11 cellular contexts compared by ENCODE assay signal in genomic region chr4:159051245-159052071, GRCh38. TPM values are rescaled to one million over a fixed set of nuclear protein-coding genes. Genes with fewer than 3 reads are reported as not detected.
DNase-seq lines count a peak whose midpoint lies in the region; ATAC-seq, FAIRE-seq and TF ChIP-seq lines count a peak whose summit lies in the region.
"Had no signal": no experiment of that assay in that cellular context is flagged by ENCODE, and none has a peak within 500 bp of the region (broad histone marks: within the 10 kb centered on the region; RNA-seq: fewer than 3 reads in every experiment).

No MANE protein-coding gene starts in this region.

- H2BK120ac ChIP-seq in H1 (replicated peaks; ENCODE audit: low read depth, low read length) = no peak overlapping the region

- H3K27me3 ChIP-seq in H1 (replicated peaks in 1 of 4; ENCODE audit: control insufficient read depth in 3 of 4, extremely low read depth in 1 of 4, insufficient read depth in 3 of 4, low read length in 3 of 4) = no peaks in the 10 kb centered on the region
- H3K27me3 ChIP-seq: colonic mucosa had no signal

- H3K9ac ChIP-seq in H1 (replicated peaks in 1 of 4; ENCODE audit: extremely low read depth in 1 of 4, low read depth in 3 of 4, low read length in 3 of 4) = no peak overlapping the region

- no peaks in the 10 kb centered on the region for H4K20me1 ChIP-seq in H1 (replicated peaks in 1 of 2; ENCODE audit: control insufficient read depth in 1 of 2, insufficient read depth in 2 of 2, low read length in 2 of 2)

- FAIRE-seq in H1 (lab: Jason Lieb, UNC) (no peak), HTR-8/SVneo (lab: Jason Lieb, UNC) (no peak)

- no peak overlapping the region for H3K14ac ChIP-seq in H1 (ENCODE audit: insufficient read length)

- no peak overlapping the region for H3K4me3 Mint-ChIP-seq in activated T-cell treated with anti-CD3 and anti-CD28 coated beads, Interleukin-2, amount 50 U/mL, for 24 hours

- TF ChIP-seq EP300 in H1 (IDR thresholded peaks at IDR 0.05; ENCODE audit: borderline replicate concordance in 1 of 2, low read depth in 2 of 2, low read length in 2 of 2) = no peak

- no peak overlapping the region for H3K56ac ChIP-seq in H1 (replicated peaks; ENCODE audit: insufficient read length, low read depth, low read length)

- in situ Hi-C loops in GM13976 (cut with MboI; ENCODE audit: low sequenced_read_pairs, unreplicated experiment) = no loop called here

- no peaks in the 10 kb centered on the region for H3K9me3 ChIP-seq in H1 (ENCODE audit: insufficient read depth in 2 of 2, low read depth in 1 of 2, low read length in 1 of 2)
- H3K9me3 ChIP-seq: colonic mucosa had no signal

- no peak overlapping the region for H2AK5ac ChIP-seq in H1 (ENCODE audit: low read depth, low read length)

- no peaks in the 10 kb centered on the region for H3K36me3 ChIP-seq in H1 (ENCODE audit: control insufficient read depth in 2 of 4, insufficient read depth in 4 of 4, low read length in 3 of 4)
- H3K36me3 ChIP-seq: colonic mucosa had no signal

- H2BK5ac ChIP-seq in H1 (ENCODE audit: low read depth, low read length) = no peak overlapping the region

- H3K79me2 ChIP-seq in H1 (ENCODE audit: control insufficient read depth in 1 of 2, insufficient read depth in 2 of 2, low read length in 2 of 2) = no peaks in the 10 kb centered on the region

- H3K4ac ChIP-seq in H1 (replicated peaks; ENCODE audit: insufficient read length, low read depth, low read length) = no peak overlapping the region

- H3K18ac ChIP-seq in H1 (ENCODE audit: extremely low read depth, low read length) = no peak overlapping the region

- WGBS in H1 (ENCODE audit: extremely low coverage in 1 of 2, insufficient coverage in 1 of 2, insufficient read length in 1 of 2, insufficient replicate concordance in 2 of 2, low coverage in 1 of 2, low lambda C conversion rate in 2 of 2, missing lambda C conversion rate in 1 of 2), 2 experiments = 73% methylated on average over 7 of the region's 7 CpGs; no CpG with 5 or more reads in 1 of the 2 experiments
- 57 to 70% methylated on average over 7 of the region's 7 CpGs for WGBS in lower leg skin, 2 donors

- TF ChIP-seq CTCF in GM13976 (IDR thresholded peaks at IDR 0.05; ENCODE audit: borderline replicate concordance, control extremely low read depth, extremely low read depth, insufficient read depth, missing control alignments) (no peak), GM20000 (IDR thresholded peaks at IDR 0.05; ENCODE audit: extremely low read depth, missing control alignments) (no peak), H1 (IDR thresholded peaks at IDR 0.05; ENCODE audit: control extremely low read depth in 1 of 3, insufficient read depth in 1 of 3, low read depth in 1 of 3, low read length in 3 of 3) (no peak), lower leg skin (IDR thresholded peaks at IDR 0.05) (no peak)

- H3K4me2 ChIP-seq in H1 (ENCODE audit: insufficient read depth in 1 of 2, low read depth in 2 of 2, low read length in 2 of 2) = no peak overlapping the region

- no peak overlapping the region for H2BK15ac ChIP-seq in H1 (ENCODE audit: low read length)

- H3K23ac ChIP-seq in H1 (ENCODE audit: insufficient read length) = no peak overlapping the region

- no peak for TF ChIP-seq RAD21 in H1 (IDR thresholded peaks at IDR 0.05 in 1 of 2, conservative IDR thresholded peaks at IDR 0.05 in 1 of 2; ENCODE audit: low read depth in 2 of 2, low read length in 2 of 2)

- POLR2A ChIA-PET in H1 (lab: Charles Lee; ENCODE audit: partially characterized antibody) = interaction anchor here (0.8 to 1.0 kb wide), 2 partner anchors 10 to 27 kb away, joined by 3 read pairs; no protein-coding TSS in a partner anchor

- H4K91ac ChIP-seq in H1 (replicated peaks; ENCODE audit: insufficient read length, low read length) = no peak overlapping the region

- no peak overlapping the region for H2BK20ac ChIP-seq in H1 (ENCODE audit: low read length)

- peaks cover 0 to 17% (median 15%) of the 10 kb centered on the region in 4 experiments; a peak in 6 of 7 replicates for H3K4me1 ChIP-seq in H1 (replicated peaks in 1 of 4; ENCODE audit: control insufficient read depth in 3 of 4, insufficient read depth in 4 of 4, low read length in 3 of 4)
- H3K4me1 ChIP-seq: colonic mucosa had no signal

- TF ChIP-seq POLR2A in H1 (IDR thresholded peaks at IDR 0.05; ENCODE audit: control extremely low read depth in 1 of 2, low read depth in 2 of 2, low read length in 2 of 2) (no peak), lower leg skin (IDR thresholded peaks at IDR 0.05) (no peak)

- H3K27ac ChIP-seq in H1 (ENCODE audit: low read depth, low read length) = no peak overlapping the region
- H3K27ac ChIP-seq: colonic mucosa had no signal

- H3K4me3 ChIP-seq in H1 (ENCODE audit: extremely low read depth in 1 of 4, insufficient read depth in 2 of 4, low read depth in 3 of 4, low read length in 4 of 4) (no peak overlapping the region), lower leg skin (ENCODE audit: low read depth, poor library complexity, severe bottlenecking) (no peak overlapping the region)
- H3K4me3 ChIP-seq: colonic mucosa had no signal

- ATAC-seq in HG03108 (IDR thresholded peaks at IDR 0.05; ENCODE audit: unreplicated experiment) = peak; percentile 81

- H3K9me3 Mint-ChIP-seq in activated T-cell treated with anti-CD3 and anti-CD28 coated beads, Interleukin-2, amount 50 U/mL, for 24 hours = no peaks in the 10 kb centered on the region

- intact Hi-C loops in lower leg skin (cut with DNase I; ENCODE audit: low total_unique reads) = no loop called here

- H3K79me1 ChIP-seq in H1 (ENCODE audit: low read depth, low read length) = no peaks in the 10 kb centered on the region

- H2AFZ ChIP-seq in H1 (ENCODE audit: low read length) = peak overlapping the region; percentile 94; the same call in 1 of the 2 replicates

- CTCF ChIA-PET in H1 (lab: Charles Lee; ENCODE audit: partially characterized antibody) = interaction anchor here (0.6 to 1.4 kb wide), 9 partner anchors 11 to 322 kb away, joined by 3 to 6 read pairs (median 3); no protein-coding TSS in a partner anchor

- H2BK12ac ChIP-seq in H1 (ENCODE audit: low read depth, low read length) = no peak overlapping the region

- peaks cover 21% of the 10 kb centered on the region for H3K4me1 Mint-ChIP-seq in activated T-cell treated with anti-CD3 and anti-CD28 coated beads, Interleukin-2, amount 50 U/mL, for 24 hours (ENCODE audit: low read depth)

- H4K5ac ChIP-seq in H1 (ENCODE audit: insufficient read length, low read depth, low read length) = no peak overlapping the region

- H3K36me3 Mint-ChIP-seq in activated T-cell treated with anti-CD3 and anti-CD28 coated beads, Interleukin-2, amount 50 U/mL, for 24 hours (ENCODE audit: low read depth) = no peaks in the 10 kb centered on the region

- DNase-seq in GM13976 (ENCODE audit: low spot score) (peak; percentile 46), GM20000 (ENCODE audit: low spot score) (peak; percentile 45), H1 (ENCODE audit: low read depth in 1 of 2, low spot score in 2 of 2) (no peak), HTR-8/SVneo (ENCODE audit: insufficient read length, low spot score) (no peak), lower leg skin (ENCODE audit: low spot score in 2 of 2) (no peak), NCI-H774 (lab: John Stamatoyannopoulos, UW) (no peak)
- no peak for DNase-seq in activated T-cell treated with anti-CD3 and anti-CD28 coated beads, Interleukin-2, amount 50 U/mL, for 24 hours
- DNase-seq: colonic mucosa, islet precursor cell, NCI-H1694 had no signal

- H3K23me2 ChIP-seq in H1 (ENCODE audit: low read depth, low read length) = no peaks in the 10 kb centered on the region

- H3K27ac Mint-ChIP-seq in activated T-cell treated with anti-CD3 and anti-CD28 coated beads, Interleukin-2, amount 50 U/mL, for 24 hours = no peak overlapping the region

- H3K27me3 Mint-ChIP-seq in activated T-cell treated with anti-CD3 and anti-CD28 coated beads, Interleukin-2, amount 50 U/mL, for 24 hours = peaks cover 27% of the 10 kb centered on the region

- no peak overlapping the region for H4K8ac ChIP-seq in H1 (ENCODE audit: extremely low read depth, insufficient read depth, low read length)

TF ChIP-seq in H1, 55 proteins besides CTCF, POLR2A, EP300 and RAD21:
- TF ChIP-seq CBX8 (IDR thresholded peaks at IDR 0.05; ENCODE audit: borderline replicate concordance, low read depth, low read length) (no peak), FOSL1 (IDR thresholded peaks at IDR 0.05; ENCODE audit: insufficient read depth, low read depth, low read length) (no peak), POLR2AphosphoS5 (IDR thresholded peaks at IDR 0.05; ENCODE audit: low read depth, low read length) (no peak), SRF (IDR thresholded peaks at IDR 0.05; ENCODE audit: low read depth, low read length) (no peak)

RNA-seq across cellular contexts. Expression of gene RAPGEF2, which starts 51.4 kb away (rescaled TPM):
- total RNA-seq in H1 (2021; fragmentation: NEBNext Ultra II Directional; extraction: Animal tissue kit (Norgen Biotek cat#: 25700)) = 42.9 and 48.6 TPM in 2 replicates
- polyA plus RNA-seq in H1 (2011; rRNA removed) = 16.7 and 24.4 TPM in 2 replicates
- 23.7 TPM for polyA plus RNA-seq in H1 (2011; cell fraction: cytosol; rRNA removed)
- 33.0 TPM for polyA plus RNA-seq in H1 (2011; cell fraction: nucleus; rRNA removed)
- 23.2 to 31.0 TPM (median 29.9 TPM) in 4 replicates for polyA plus RNA-seq in H1 (2012, experiment 1 of 2)
- polyA plus RNA-seq in H1 (2012, experiment 2 of 2) = 1.7 TPM
- 24.0 TPM for polyA plus RNA-seq in H1 (2013, experiment 1 of 2)
- 27.4 TPM for polyA plus RNA-seq in H1 (2013, experiment 2 of 2)
- polyA minus RNA-seq in H1 (2011; rRNA and poly(A)+ RNA removed) = 84.3 and 118 TPM in 2 replicates
- polyA minus RNA-seq in H1 (2011; cell fraction: cytosol; rRNA and poly(A)+ RNA removed) = 33.5 TPM
- polyA minus RNA-seq in H1 (2011; cell fraction: nucleus; rRNA and poly(A)+ RNA removed) = 76.8 TPM
- total RNA-seq in lower leg skin = 10 to 100 TPM; 38.3 to 51.7 (median 40.4) TPM

Comparison
In these comparisons a context has a peak if more than half of its experiments do, and no peak if none do; other contexts are left out.
1. DNase-seq: peak in GM13976 (single experiment) and GM20000 (single experiment); none in H1 (0 of 2), HTR-8/SVneo (single experiment), activated T-cell treated with anti-CD3 and anti-CD28 coated beads, Interleukin-2, amount 50 U/mL, for 24 hours (single experiment), lower leg skin (0 of 2) and NCI-H774 (single experiment).